30 cellular contexts compared by ENCODE assay signal in genomic region chr3:170785454-170785853, GRCh38.
"Had no signal": no experiment of that assay in that cellular context is flagged by ENCODE, and none has a peak within 500 bp of the region (broad histone marks: within the 10 kb centered on the region; RNA-seq: fewer than 3 reads in every experiment).

No MANE protein-coding gene starts in this region.

- DNase-seq: activated CD4-positive, alpha-beta memory T cell treated with anti-CD3 and anti-CD28 coated beads, Interleukin-2, amount 10 ng/mL, durations not matched to agents 7 days and 5 days; activated CD4-positive, alpha-beta T cell treated with anti-CD3 and anti-CD28 coated beads for 1 hour; activated CD4-positive, alpha-beta T cell treated with anti-CD3 and anti-CD28 coated beads for 4 hours; activated CD4-positive, alpha-beta T cell treated with anti-CD3 and anti-CD28 coated beads, Interleukin-2, amount 10 ng/mL, durations not matched to agents 7 days and 5 days; activated CD4-positive, alpha-beta T cell treated with anti-CD3 and anti-CD28 coated beads, Interleukin-2, amount 50 U/mL, for 4 hours; activated effector memory CD4-positive, alpha-beta T cell treated with Interleukin-2 at 50 U/mL for 16 hours; activated gamma-delta T cell treated with Interleukin-2 at 50 U/mL for 16 hours; activated naive CD4-positive, alpha-beta T cell treated with anti-CD3 and anti-CD28 coated beads, Interleukin-2, amount 50 U/mL, for 16 hours; activated naive CD4-positive, alpha-beta T cell treated with Interleukin-2 at 50 U/mL for 16 hours; activated T-cell treated with anti-CD3 and anti-CD28 coated beads, Interleukin-2, amount 50 U/mL, for 4 hours; amniotic stem cell; anterior cingulate cortex; brain microvascular endothelial cell; cortex of kidney; dermis blood vessel endothelial cell; effector CD4-positive, alpha-beta T cell; effector memory CD8-positive, alpha-beta T cell; erythroblast; foreskin melanocyte; heart right ventricle; T-helper 1 cell; T-helper 17 cell had no signal

- ATAC-seq: activated T-cell treated with anti-CD3 and anti-CD28 coated beads, Interleukin-2, amount 50 U/mL, for 4 hours; activated T-helper 17 cell treated with anti-CD3 and anti-CD28 coated beads, Interleukin-2, amount 50 U/mL, for 72 hours; effector memory CD8-positive, alpha-beta T cell; gastroesophageal sphincter; heart right ventricle; T-helper 17 cell had no signal

- H3K9me3 Mint-ChIP-seq: activated CD4-positive, alpha-beta memory T cell treated with anti-CD3 and anti-CD28 coated beads, Interleukin-2, amount 10 ng/mL, durations not matched to agents 7 days and 5 days; activated CD4-positive, alpha-beta T cell treated with anti-CD3 and anti-CD28 coated beads, Interleukin-2, amount 10 ng/mL, durations not matched to agents 7 days and 5 days; activated T-cell treated with anti-CD3 and anti-CD28 coated beads, Interleukin-2, amount 50 U/mL, for 4 hours; activated T-helper 17 cell treated with anti-CD3 and anti-CD28 coated beads, Interleukin-2, amount 50 U/mL, for 72 hours; central memory CD8-positive, alpha-beta T cell; effector memory CD8-positive, alpha-beta T cell; T-helper 2 cell treated with Interferon-gamma antibody and Interleukin-4, amounts not matched to agents 5 μg/mL and 100 μg/mL, for 36 hours had no signal

- FAIRE-seq: astrocyte, bronchial epithelial cell had no signal

- H3K4me3 ChIP-seq: esophagus muscularis mucosa, gastroesophageal sphincter, heart right ventricle had no signal

- H3K36me3 ChIP-seq: brain microvascular endothelial cell, esophagus muscularis mucosa, gastroesophageal sphincter, heart right ventricle had no signal

- H3K36me3 Mint-ChIP-seq: activated naive CD8-positive, alpha-beta T cell had no signal

- H3K4me1 ChIP-seq: esophagus muscularis mucosa, gastroesophageal sphincter, heart right ventricle had no signal

- H3K27me3 ChIP-seq: brain microvascular endothelial cell, esophagus muscularis mucosa had no signal

- H3K4me3 Mint-ChIP-seq: activated CD4-positive, alpha-beta memory T cell treated with anti-CD3 and anti-CD28 coated beads, Interleukin-2, amount 10 ng/mL, durations not matched to agents 7 days and 5 days; activated CD4-positive, alpha-beta T cell treated with anti-CD3 and anti-CD28 coated beads, Interleukin-2, amount 10 ng/mL, durations not matched to agents 7 days and 5 days; activated naive CD8-positive, alpha-beta T cell; activated T-cell treated with anti-CD3 and anti-CD28 coated beads, Interleukin-2, amount 50 U/mL, for 4 hours; activated T-helper 17 cell treated with anti-CD3 and anti-CD28 coated beads, Interleukin-2, amount 50 U/mL, for 72 hours; central memory CD8-positive, alpha-beta T cell; effector memory CD8-positive, alpha-beta T cell; T-helper 17 cell; T-helper 2 cell treated with Interferon-gamma antibody and Interleukin-4, amounts not matched to agents 5 μg/mL and 100 μg/mL, for 36 hours had no signal

- H3K4me1 Mint-ChIP-seq: activated CD4-positive, alpha-beta memory T cell treated with anti-CD3 and anti-CD28 coated beads, Interleukin-2, amount 10 ng/mL, durations not matched to agents 7 days and 5 days; activated CD4-positive, alpha-beta T cell treated with anti-CD3 and anti-CD28 coated beads, Interleukin-2, amount 10 ng/mL, durations not matched to agents 7 days and 5 days; activated T-helper 17 cell treated with anti-CD3 and anti-CD28 coated beads, Interleukin-2, amount 50 U/mL, for 72 hours; central memory CD8-positive, alpha-beta T cell; T-helper 17 cell had no signal

- H3K9me3 ChIP-seq: esophagus muscularis mucosa, gastroesophageal sphincter had no signal

- H3K27ac Mint-ChIP-seq: activated CD4-positive, alpha-beta memory T cell treated with anti-CD3 and anti-CD28 coated beads, Interleukin-2, amount 10 ng/mL, durations not matched to agents 7 days and 5 days; activated CD4-positive, alpha-beta T cell treated with anti-CD3 and anti-CD28 coated beads, Interleukin-2, amount 10 ng/mL, durations not matched to agents 7 days and 5 days; activated naive CD8-positive, alpha-beta T cell; activated T-helper 17 cell treated with anti-CD3 and anti-CD28 coated beads, Interleukin-2, amount 50 U/mL, for 72 hours; effector memory CD8-positive, alpha-beta T cell; T-helper 17 cell; T-helper 2 cell treated with Interferon-gamma antibody and Interleukin-4, amounts not matched to agents 5 μg/mL and 100 μg/mL, for 36 hours had no signal

- H3K27ac ChIP-seq: brain microvascular endothelial cell, esophagus muscularis mucosa, gastroesophageal sphincter, heart right ventricle had no signal
